36 cellular contexts compared by ENCODE assay signal in genomic region chr15:71379893-71380292, GRCh38.
"Had no signal": no experiment of that assay in that cellular context is flagged by ENCODE, and none has a peak within 500 bp of the region (broad histone marks: within the 10 kb centered on the region; RNA-seq: fewer than 3 reads in every experiment).

No MANE protein-coding gene starts in this region.

- H3K27ac Mint-ChIP-seq: activated naive CD4-positive, alpha-beta T cell treated with anti-CD3 and anti-CD28 coated beads for 36 hours; activated naive CD8-positive, alpha-beta T cell treated with anti-CD3 and anti-CD28 coated beads for 36 hours; activated T-helper 1 cell treated with anti-CD3 and anti-CD28 coated beads, Interleukin-12 subunit alpha, Interleukin-12 subunit beta, Interleukin-2, Interleukin-4 antibody, amounts not matched to agents 30 ng/mL and 10 ng/mL and 1 ng/mL, durations not matched to agents 14 hours and 24 hours and 36 hours; memory B cell; naive thymus-derived CD4-positive, alpha-beta T cell; stimulated activated memory B cell treated with anti-CD40 and anti-IgM and Interleukin-4, amounts not matched to agents 10 μg/mL and 1 μg/mL and 100 μg/mL, for 72 hours; stimulated activated naive CD8-positive, alpha-beta T cell treated with anti-CD3 and anti-CD28 coated beads, Interleukin-15, amount 100 ng/mL, for 72 hours; T-helper 1 cell treated with Interleukin-12 subunit alpha and Interleukin-12 subunit beta and Interleukin-4 antibody, amounts not matched to agents 30 μg/mL and 1 μg/mL, for 36 hours had no signal

- ATAC-seq: gastrocnemius medialis; left cardiac atrium; naive thymus-derived CD4-positive, alpha-beta T cell; pancreas; stimulated activated memory B cell treated with anti-CD40 and anti-IgM and Interleukin-4, amounts not matched to agents 10 μg/mL and 1 μg/mL and 100 μg/mL, for 72 hours; stimulated activated naive CD8-positive, alpha-beta T cell treated with anti-CD3 and anti-CD28 coated beads, Interleukin-15, amount 100 ng/mL, for 72 hours had no signal

- H3K4me3 ChIP-seq: esophagus muscularis mucosa, gastrocnemius medialis, pancreas, prostate gland, sigmoid colon, smooth muscle cell, thyroid gland, upper lobe of left lung, vagina had no signal

- H3K27me3 ChIP-seq: esophagus muscularis mucosa, gastrocnemius medialis, pancreas, sigmoid colon, thyroid gland, upper lobe of left lung, vagina had no signal

- H3K4me1 Mint-ChIP-seq: memory B cell; stimulated activated memory B cell treated with anti-CD40 and anti-IgM and Interleukin-4, amounts not matched to agents 10 μg/mL and 1 μg/mL and 100 μg/mL, for 72 hours; stimulated activated naive CD8-positive, alpha-beta T cell treated with anti-CD3 and anti-CD28 coated beads, Interleukin-15, amount 100 ng/mL, for 72 hours had no signal

- DNase-seq: activated CD4-positive, alpha-beta T cell treated with anti-CD3 and anti-CD28 coated beads for 4 hours; activated CD4-positive, alpha-beta T cell treated with anti-CD3 and anti-CD28 coated beads, Interleukin-2, amount 50 U/mL, for 4 hours; activated effector memory CD4-positive, alpha-beta T cell treated with anti-CD3 and anti-CD28 coated beads, Interleukin-2, amount 50 U/mL, for 16 hours; activated naive CD4-positive, alpha-beta T cell treated with anti-CD3 and anti-CD28 coated beads for 36 hours; activated naive CD8-positive, alpha-beta T cell treated with anti-CD3 and anti-CD28 coated beads for 36 hours; activated T-cell treated with anti-CD3 and anti-CD28 coated beads for 4 hours; central memory CD4-positive, alpha-beta T cell; dermis blood vessel endothelial cell; effector CD4-positive, alpha-beta T cell; gastrocnemius medialis; glutamatergic neuron; islet precursor cell; left cardiac atrium; midbrain; naive thymus-derived CD4-positive, alpha-beta T cell; nucleus accumbens; pancreas; sigmoid colon; stimulated activated CD4-positive, alpha-beta T cell treated with anti-CD3 and anti-CD28 coated beads, Interleukin-1b, Interleukin-23, amount 100 ng/mL, for 48 hours; stimulated activated CD4-positive, alpha-beta T cell treated with anti-CD3 and anti-CD28 coated beads, Interleukin-4, amount 100 ng/mL, for 4 hours; stimulated activated CD8-positive, alpha-beta memory T cell treated with anti-CD3 and anti-CD28 coated beads, Interleukin-4, amount 100 ng/mL, for 48 hours; stimulated activated naive CD8-positive, alpha-beta T cell treated with anti-CD3 and anti-CD28 coated beads, Interleukin-15, amount 100 ng/mL, for 72 hours; substantia nigra; T-helper 9 cell; thyroid gland had no signal

- H3K4me2 ChIP-seq: smooth muscle cell had no signal

- H3K36me3 ChIP-seq: esophagus muscularis mucosa, gastrocnemius medialis, pancreas, prostate gland, sigmoid colon, thyroid gland, upper lobe of left lung, vagina had no signal

- FAIRE-seq: pancreas, TTC549 had no signal

- H3K9me3 Mint-ChIP-seq: activated naive CD4-positive, alpha-beta T cell treated with anti-CD3 and anti-CD28 coated beads for 36 hours had no signal

- H3K27me3 Mint-ChIP-seq: stimulated activated naive CD8-positive, alpha-beta T cell treated with anti-CD3 and anti-CD28 coated beads, Interleukin-15, amount 100 ng/mL, for 72 hours had no signal

- H3K27ac ChIP-seq: esophagus muscularis mucosa, gastrocnemius medialis, pancreas, prostate gland, sigmoid colon, thyroid gland, upper lobe of left lung, vagina, VCaP had no signal

- H3K9me3 ChIP-seq: esophagus muscularis mucosa, gastrocnemius medialis, pancreas, prostate gland, sigmoid colon, thyroid gland, upper lobe of left lung, vagina had no signal

- H3K4me3 Mint-ChIP-seq: activated naive CD4-positive, alpha-beta T cell treated with anti-CD3 and anti-CD28 coated beads for 36 hours; activated naive CD8-positive, alpha-beta T cell treated with anti-CD3 and anti-CD28 coated beads for 36 hours; activated T-helper 1 cell treated with anti-CD3 and anti-CD28 coated beads, Interleukin-12 subunit alpha, Interleukin-12 subunit beta, Interleukin-2, Interleukin-4 antibody, amounts not matched to agents 30 ng/mL and 10 ng/mL and 1 ng/mL, durations not matched to agents 14 hours and 24 hours and 36 hours; memory B cell; naive thymus-derived CD4-positive, alpha-beta T cell; stimulated activated memory B cell treated with anti-CD40 and anti-IgM and Interleukin-4, amounts not matched to agents 10 μg/mL and 1 μg/mL and 100 μg/mL, for 72 hours; stimulated activated naive CD8-positive, alpha-beta T cell treated with anti-CD3 and anti-CD28 coated beads, Interleukin-15, amount 100 ng/mL, for 72 hours; T-helper 1 cell treated with Interleukin-12 subunit alpha and Interleukin-12 subunit beta and Interleukin-4 antibody, amounts not matched to agents 30 μg/mL and 1 μg/mL, for 36 hours had no signal

- H3K4me1 ChIP-seq: prostate gland had no signal

- H3K36me3 Mint-ChIP-seq: memory B cell; stimulated activated memory B cell treated with anti-CD40 and anti-IgM and Interleukin-4, amounts not matched to agents 10 μg/mL and 1 μg/mL and 100 μg/mL, for 72 hours had no signal
